Comparison of ENCODE assay signal across 13 cellular contexts in the genomic region with DNA sequence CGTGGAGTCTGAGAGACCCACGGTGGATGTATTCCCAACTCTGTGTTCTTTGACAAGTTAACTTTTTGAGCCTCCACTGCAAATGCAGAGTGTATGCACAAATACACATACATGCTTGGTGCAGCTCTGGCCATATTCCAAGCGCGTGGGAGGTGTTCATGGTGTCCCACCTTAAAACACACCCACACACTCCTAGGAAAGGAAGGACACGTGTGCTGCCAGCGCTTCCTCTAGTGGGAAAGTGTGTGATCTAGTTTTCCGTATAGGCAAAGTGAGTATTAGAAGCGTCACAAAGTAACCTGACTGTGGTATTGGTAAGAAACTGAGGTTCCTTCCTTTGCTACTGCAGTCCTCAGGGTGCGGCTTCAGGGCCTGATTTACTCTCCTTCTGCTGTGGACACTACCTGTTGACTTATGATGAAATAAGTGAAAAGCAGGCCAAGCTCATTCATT. TPM values are rescaled to one million over a fixed set of nuclear protein-coding genes. Genes with fewer than 3 reads are reported as not detected.
DNase-seq lines count a peak whose midpoint lies in the region; ATAC-seq and TF ChIP-seq lines count a peak whose summit lies in the region.
"Had no signal": no experiment of that assay in that cellular context is flagged by ENCODE, and none has a peak within 500 bp of the region (broad histone marks: within the 10 kb centered on the region; RNA-seq: fewer than 3 reads in every experiment).

No MANE protein-coding gene starts in this region.

- TF ChIP-seq CTCF in activated CD8-positive, alpha-beta T cell treated with anti-CD3 and anti-CD28 coated beads for 36 hours (IDR thresholded peaks at IDR 0.05): no peak
- no peak for TF ChIP-seq CTCF in endothelial cell (IDR thresholded peaks at IDR 0.05; ENCODE audit: unreplicated experiment)

- POLR2A ChIA-PET in activated CD8-positive, alpha-beta T cell treated with anti-CD3 and anti-CD28 coated beads for 36 hours (lab: Charles Lee): interaction anchor here (1.0 kb wide), 1 partner anchor 160 kb away, joined by 3 read pairs; no protein-coding TSS in a partner anchor

- peak; percentile 31 for ATAC-seq in activated CD8-positive, alpha-beta T cell treated with anti-CD3 and anti-CD28 coated beads for 36 hours
- no peak for ATAC-seq in GM21529 (IDR thresholded peaks at IDR 0.05; ENCODE audit: unreplicated experiment)

- peak; percentile 30 for DNase-seq in activated naive CD4-positive, alpha-beta T cell treated with Interleukin-2 at 50 U/mL for 16 hours
- DNase-seq in activated naive CD4-positive, alpha-beta T cell treated with anti-CD3 and anti-CD28 coated beads, Interleukin-2, amount 50 U/mL, for 16 hours: no peak
- peak; percentile 63 for DNase-seq in activated CD8-positive, alpha-beta T cell treated with anti-CD3 and anti-CD28 coated beads for 36 hours
- DNase-seq in endothelial cell (ENCODE audit: low spot score) (no peak), ureter (ENCODE audit: low spot score) (no peak), NCI-H2196 (lab: John Stamatoyannopoulos, UW; ENCODE audit: unreplicated experiment) (no peak)
- DNase-seq: Caco-2, hippocampal formation, midbrain, NCI-H1092, NCI-H748 treated with DMSO at 0.1 percent for 48 hours had no signal

- intact Hi-C loops in activated CD8-positive, alpha-beta T cell treated with anti-CD3 and anti-CD28 coated beads for 36 hours (cut with micrococcal nuclease): no loop called here

- H3K4me1 Mint-ChIP-seq in activated CD8-positive, alpha-beta T cell treated with anti-CD3 and anti-CD28 coated beads for 36 hours (ENCODE audit: low read depth): peaks cover 73% of the 10 kb centered on the region
- H3K4me1 Mint-ChIP-seq in endothelial cell (ENCODE audit: unreplicated experiment): no peaks in the 10 kb centered on the region
- peaks cover 67% of the 10 kb centered on the region for H3K4me1 Mint-ChIP-seq in stimulated activated naive CD8-positive, alpha-beta T cell treated with anti-CD3 and anti-CD28 coated beads, Interleukin-15, Interleukin-2, amounts not matched to agents 100 ng/mL and 50 ng/mL, for 24 hours (ENCODE audit: low read depth)

- peak overlapping the region; percentile 75 for H3K27ac Mint-ChIP-seq in activated CD8-positive, alpha-beta T cell treated with anti-CD3 and anti-CD28 coated beads for 36 hours
- H3K27ac Mint-ChIP-seq in endothelial cell (ENCODE audit: unreplicated experiment): peak overlapping the region; percentile 61
- peak overlapping the region; percentile 77 for H3K27ac Mint-ChIP-seq in stimulated activated naive CD8-positive, alpha-beta T cell treated with anti-CD3 and anti-CD28 coated beads, Interleukin-15, Interleukin-2, amounts not matched to agents 100 ng/mL and 50 ng/mL, for 24 hours

- peaks cover 11% of the 10 kb centered on the region for H3K9me3 Mint-ChIP-seq in activated CD8-positive, alpha-beta T cell treated with anti-CD3 and anti-CD28 coated beads for 36 hours
- no peaks in the 10 kb centered on the region for H3K9me3 Mint-ChIP-seq in endothelial cell (ENCODE audit: unreplicated experiment)
- H3K9me3 Mint-ChIP-seq in stimulated activated naive CD8-positive, alpha-beta T cell treated with anti-CD3 and anti-CD28 coated beads, Interleukin-15, Interleukin-2, amounts not matched to agents 100 ng/mL and 50 ng/mL, for 24 hours: peaks cover 9% of the 10 kb centered on the region

- no peak overlapping the region for H3K4me3 Mint-ChIP-seq in activated CD8-positive, alpha-beta T cell treated with anti-CD3 and anti-CD28 coated beads for 36 hours
- no peak overlapping the region for H3K4me3 Mint-ChIP-seq in endothelial cell (ENCODE audit: unreplicated experiment)
- peak overlapping the region; percentile 24 for H3K4me3 Mint-ChIP-seq in stimulated activated naive CD8-positive, alpha-beta T cell treated with anti-CD3 and anti-CD28 coated beads, Interleukin-15, Interleukin-2, amounts not matched to agents 100 ng/mL and 50 ng/mL, for 24 hours

- H3K27me3 Mint-ChIP-seq in activated CD8-positive, alpha-beta T cell treated with anti-CD3 and anti-CD28 coated beads for 36 hours: no peaks in the 10 kb centered on the region
- peaks cover 15% of the 10 kb centered on the region for H3K27me3 Mint-ChIP-seq in endothelial cell (ENCODE audit: unreplicated experiment)
- H3K27me3 Mint-ChIP-seq in stimulated activated naive CD8-positive, alpha-beta T cell treated with anti-CD3 and anti-CD28 coated beads, Interleukin-15, Interleukin-2, amounts not matched to agents 100 ng/mL and 50 ng/mL, for 24 hours: no peaks in the 10 kb centered on the region

- CTCF ChIA-PET in activated CD8-positive, alpha-beta T cell treated with anti-CD3 and anti-CD28 coated beads for 36 hours (lab: Charles Lee): interaction anchor here (1.0 to 1.5 kb wide), 2 partner anchors 16 to 18 kb away, joined by 3 to 4 read pairs; no protein-coding TSS in a partner anchor

- peaks cover 16% of the 10 kb centered on the region for H3K36me3 Mint-ChIP-seq in activated CD8-positive, alpha-beta T cell treated with anti-CD3 and anti-CD28 coated beads for 36 hours (ENCODE audit: low read depth)
- peaks cover 61% of the 10 kb centered on the region for H3K36me3 Mint-ChIP-seq in endothelial cell (ENCODE audit: low read depth, unreplicated experiment)
- H3K36me3 Mint-ChIP-seq in stimulated activated naive CD8-positive, alpha-beta T cell treated with anti-CD3 and anti-CD28 coated beads, Interleukin-15, Interleukin-2, amounts not matched to agents 100 ng/mL and 50 ng/mL, for 24 hours (ENCODE audit: low read depth): peaks cover 13% of the 10 kb centered on the region

RNA-seq across cellular contexts. Expression of a gene that starts 36.0 kb away (rescaled TPM):
- 10 to 100 TPM; 17.4 to 20.3 TPM for total RNA-seq in activated CD8-positive, alpha-beta T cell treated with anti-CD3 and anti-CD28 coated beads for 36 hours
- total RNA-seq in endothelial cell (ENCODE audit: unreplicated experiment): 23.7 TPM
- 53.9 TPM for total RNA-seq in ureter

Comparison
In these comparisons a context has a peak if more than half of its experiments do, and no peak if none do; other contexts are left out.
1. DNase-seq: peak in activated naive CD4-positive, alpha-beta T cell treated with Interleukin-2 at 50 U/mL for 16 hours (single experiment) and activated CD8-positive, alpha-beta T cell treated with anti-CD3 and anti-CD28 coated beads for 36 hours (single experiment); none in activated naive CD4-positive, alpha-beta T cell treated with anti-CD3 and anti-CD28 coated beads, Interleukin-2, amount 50 U/mL, for 16 hours (single experiment), endothelial cell (single experiment), ureter (single experiment) and NCI-H2196 (single experiment).
2. Peak in every context shown above with its lines, with median percentiles within 50 percentile points of each other: H3K27ac Mint-ChIP-seq.